Comparison of ENCODE assay signal across 8 cellular contexts in the genomic region with DNA sequence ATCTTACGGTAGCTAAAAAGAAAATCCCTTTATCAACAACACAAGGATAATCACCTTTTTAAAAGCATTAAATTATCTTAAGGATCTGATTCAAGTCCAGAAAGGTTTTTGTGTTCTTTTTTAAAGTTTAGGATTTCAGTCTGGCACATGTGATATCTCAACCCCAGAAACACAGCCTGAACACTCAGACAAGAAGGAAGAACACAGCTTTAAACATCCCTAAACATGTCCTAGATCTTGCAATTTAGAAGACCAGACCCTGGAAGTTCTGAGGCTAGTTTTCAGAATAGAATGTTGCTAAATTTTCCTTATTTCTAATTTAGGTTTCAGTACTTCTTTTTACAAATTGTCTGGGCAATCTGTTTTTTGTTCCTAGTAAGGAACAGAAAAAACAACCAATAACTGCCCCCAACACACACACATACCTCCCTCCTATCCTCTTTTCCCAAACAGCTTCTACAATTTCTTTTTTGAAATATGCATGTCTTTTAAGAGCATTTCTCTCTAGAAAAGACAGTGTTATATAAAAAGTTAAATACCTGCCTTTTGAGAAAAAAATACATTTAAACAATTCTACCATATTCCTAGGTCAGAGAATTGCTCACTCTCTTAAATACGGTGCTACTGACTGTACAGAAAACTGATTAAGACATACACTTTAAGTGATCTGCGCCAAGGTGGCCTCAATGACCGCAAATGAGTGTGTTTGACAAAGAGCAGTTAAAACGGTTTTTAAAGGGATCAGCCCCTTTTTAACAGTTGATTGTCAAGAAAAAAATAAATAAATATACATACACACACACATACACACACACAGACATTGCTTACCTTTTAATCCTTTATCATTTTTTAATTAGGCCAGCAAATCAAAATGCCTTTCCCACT. TPM values are rescaled to one million over a fixed set of nuclear protein-coding genes. Genes with fewer than 3 reads are reported as not detected.
DNase-seq lines count a peak whose midpoint lies in the region; ATAC-seq, FAIRE-seq and TF ChIP-seq lines count a peak whose summit lies in the region.

No MANE protein-coding gene starts in this region.

- 69% methylated on average over 5 of the region's 5 CpGs for WGBS in GM12878 (ENCODE audit: insufficient coverage, insufficient replicate concordance, low lambda C conversion rate, missing lambda C conversion rate)
- WGBS in liver, result 19% methylated on average over 5 of the region's 5 CpGs

- H3K27me3 ChIP-seq in HUES6 (ENCODE audit: control insufficient read depth, insufficient read depth, low read length) (no peaks in the 10 kb centered on the region), GM12878 (replicated peaks in 1 of 2; ENCODE audit: control insufficient read depth in 2 of 2, insufficient read depth in 2 of 2, low read length in 1 of 2) (0 out of 4 replicates have a peak, but pooled peaks cover 0 to 4% of the 10 kb centered on the region in 2 experiments), liver (ENCODE audit: control insufficient read depth in 4 of 4, insufficient read depth in 4 of 4, low read length in 3 of 4) (no peaks in the 10 kb centered on the region)
- H3K27me3 ChIP-seq in effector memory CD4-positive, alpha-beta T cell (replicated peaks; ENCODE audit: control insufficient read depth, insufficient read depth, low read length, poor library complexity, severe bottlenecking), result peaks cover 26% of the 10 kb centered on the region

- POLR2A ChIA-PET in GM12878 (lab: Charles Lee), result interaction anchor here (0.5 kb wide), 1 partner anchor 75 kb away, joined by 4 read pairs; no protein-coding TSS in a partner anchor

- H3K9ac ChIP-seq in HUES6 (ENCODE audit: low read length), result peak overlapping the region; percentile 93
- peak overlapping the region; percentile 76 for H3K9ac ChIP-seq in GM12878 (ENCODE audit: control insufficient read depth, insufficient read depth, low read length)
- peak overlapping the region; percentile 89 to 97 for H3K9ac ChIP-seq in liver (ENCODE audit: low read depth in 1 of 2, low read length in 2 of 2)

- in situ Hi-C loops in GM12878 (cut with MboI), result loop anchor here (5.0 kb wide), 1 partner anchor 167 kb away; no protein-coding TSS in a partner anchor

- H3K9me3 ChIP-seq in HUES6 (ENCODE audit: control insufficient read depth, insufficient read depth, low read depth, low read length) (peaks cover 10% of the 10 kb centered on the region), GM12878 (replicated peaks; ENCODE audit: control insufficient read depth, insufficient read depth, low read length) (no peaks in the 10 kb centered on the region), liver (ENCODE audit: control insufficient read depth in 4 of 4, low read length in 3 of 4) (no peaks in the 10 kb centered on the region)
- H3K9me3 ChIP-seq in effector memory CD4-positive, alpha-beta T cell (ENCODE audit: control insufficient read depth, low read length), result no peaks in the 10 kb centered on the region

- H3K79me2 ChIP-seq in GM12878 (ENCODE audit: control insufficient read depth, insufficient read depth, low read length), result peaks cover 59% of the 10 kb centered on the region

- H3K4me3 ChIP-seq in HUES6 (ENCODE audit: low read depth, low read length) (peak overlapping the region; percentile 79), GM12878 (peak overlapping the region; percentile 71), liver (ENCODE audit: low read depth in 1 of 3, low read length in 3 of 3) (peak overlapping the region; percentile 67 to 88 (median 79))
- no peak overlapping the region for H3K4me3 ChIP-seq in effector memory CD4-positive, alpha-beta T cell (ENCODE audit: insufficient read depth, low read depth, low read length, poor library complexity, severe bottlenecking)

- intact Hi-C loops in GM12878 (cut with micrococcal nuclease; ENCODE audit: unreplicated experiment), result loop anchor here (2.0 to 10.0 kb wide), 5 partner anchors 163 to 1071 kb away; no protein-coding TSS in a partner anchor
- intact Hi-C loops in activated naive CD4-positive, alpha-beta T cell treated with anti-CD3 and anti-CD28 coated beads for 36 hours (cut with micrococcal nuclease), result loop anchor here (5.0 kb wide), 1 partner anchor 93 kb away; no protein-coding TSS in a partner anchor

- RAD21 ChIA-PET in GM12878 (lab: Charles Lee; ENCODE audit: unreplicated experiment), result interaction anchor here (0.9 to 6.3 kb wide), 6 partner anchors 8 to 191 kb away, joined by 3 to 49 read pairs (median 7); no protein-coding TSS in a partner anchor

- ATAC-seq in GM12878 (no peak), HG03442 (IDR thresholded peaks at IDR 0.05; ENCODE audit: unreplicated experiment) (no peak)

- no peak overlapping the region for H2AFZ ChIP-seq in GM12878 (ENCODE audit: control insufficient read depth, low read depth, low read length)

- DNase-seq in GM12878 (ENCODE audit: low read depth, low spot score) (no peak), SHP77 (lab: John Stamatoyannopoulos, UW) (no peak)
- no peak for DNase-seq in effector memory CD4-positive, alpha-beta T cell
- no peak for DNase-seq in activated naive CD4-positive, alpha-beta T cell treated with anti-CD3 and anti-CD28 coated beads for 36 hours

- TF ChIP-seq EP300 in GM12878 (IDR thresholded peaks at IDR 0.05; ENCODE audit: borderline replicate concordance in 1 of 2, control insufficient read depth in 1 of 2, low read depth in 2 of 2, low read length in 2 of 2), result no peak

- FAIRE-seq in GM12878 (lab: Jason Lieb, UNC), result no peak

- H3K36me3 ChIP-seq in HUES6 (ENCODE audit: control insufficient read depth, insufficient read depth, low read length), result peaks cover 21% of the 10 kb centered on the region; the same call in 1 of the 2 replicates
- H3K36me3 ChIP-seq in GM12878 (ENCODE audit: control insufficient read depth in 2 of 2, insufficient read depth in 2 of 2, low read length in 1 of 2), result no peaks in the 10 kb centered on the region
- no peaks in the 10 kb centered on the region for H3K36me3 ChIP-seq in liver (ENCODE audit: control insufficient read depth in 4 of 4, insufficient read depth in 3 of 4, low read depth in 1 of 4, low read length in 3 of 4)
- no peaks in the 10 kb centered on the region for H3K36me3 ChIP-seq in effector memory CD4-positive, alpha-beta T cell (ENCODE audit: control insufficient read depth, insufficient read depth, low read length)

- H3K27ac ChIP-seq in 22Rv1, result peak overlapping the region; percentile 97
- peak overlapping the region; percentile 79; the same call in 1 of the 2 replicates for H3K27ac ChIP-seq in HUES6 (ENCODE audit: low read depth, low read length)
- H3K27ac ChIP-seq in GM12878 (ENCODE audit: control insufficient read depth, insufficient read depth), result peak overlapping the region; percentile 67
- peak overlapping the region; percentile 94 to 96 for H3K27ac ChIP-seq in liver (ENCODE audit: low read depth in 1 of 2, low read length in 2 of 2)
- no peak overlapping the region for H3K27ac ChIP-seq in effector memory CD4-positive, alpha-beta T cell (ENCODE audit: insufficient read depth, low read length, poor library complexity, severe bottlenecking)

- CTCF ChIA-PET in GM12878 (lab: Yijun Ruan, JAX), result interaction anchor here (1.0 kb wide), 1 partner anchor 175 kb away, joined by 3 read pairs; no protein-coding TSS in a partner anchor
- CTCF ChIA-PET in activated naive CD4-positive, alpha-beta T cell treated with anti-CD3 and anti-CD28 coated beads for 36 hours (lab: Charles Lee), result no interaction called here

- TF ChIP-seq CTCF in 22Rv1 (IDR thresholded peaks at IDR 0.05) (no peak), GM12878 (IDR thresholded peaks at IDR 0.05 in 2 of 3, conservative IDR thresholded peaks at IDR 0.05 in 1 of 3; ENCODE audit: control insufficient read depth in 2 of 3, extremely low read depth in 1 of 3, insufficient read depth in 1 of 3, low read depth in 3 of 3, low read length in 3 of 3) (no peak), liver (IDR thresholded peaks at IDR 0.05; ENCODE audit: low read depth, low read length, missing input control) (no peak)

- TF ChIP-seq POLR2A in GM12878 (IDR thresholded peaks at IDR 0.05; ENCODE audit: low read depth, low read length), result no peak

- no peak overlapping the region for H3K4me3 Mint-ChIP-seq in activated naive CD4-positive, alpha-beta T cell treated with anti-CD3 and anti-CD28 coated beads for 36 hours

- H3K4me1 Mint-ChIP-seq in activated naive CD4-positive, alpha-beta T cell treated with anti-CD3 and anti-CD28 coated beads for 36 hours (ENCODE audit: low read depth), result peaks cover 25% of the 10 kb centered on the region

- peaks cover 36% of the 10 kb centered on the region for H3K27me3 Mint-ChIP-seq in activated naive CD4-positive, alpha-beta T cell treated with anti-CD3 and anti-CD28 coated beads for 36 hours (ENCODE audit: low read depth)

- TF ChIP-seq RAD21 in GM12878 (IDR thresholded peaks at IDR 0.05; ENCODE audit: insufficient read depth, low read depth, low read length) (no peak), liver (IDR thresholded peaks at IDR 0.05) (no peak)

- peak overlapping the region; percentile 87 for H3K4me2 ChIP-seq in GM12878 (ENCODE audit: control insufficient read depth, insufficient read depth)

- SMC1A ChIA-PET in GM12878 (lab: Charles Lee; ENCODE audit: uncharacterized antibody, unreplicated experiment), result interaction anchor here (0.8 to 4.3 kb wide), 8 partner anchors 13 to 260 kb away, joined by 3 to 27 read pairs (median 4); no protein-coding TSS in a partner anchor

- BruUV-seq in GM12878 (replicated peaks; lab: Mats Ljungman, UMichigan), result no TSS peak

- no peaks in the 10 kb centered on the region for H4K20me1 ChIP-seq in GM12878 (ENCODE audit: control insufficient read depth, insufficient read depth)

- H3K36me3 Mint-ChIP-seq in activated naive CD4-positive, alpha-beta T cell treated with anti-CD3 and anti-CD28 coated beads for 36 hours (ENCODE audit: low read depth), result no peaks in the 10 kb centered on the region

- H3K27ac Mint-ChIP-seq in activated naive CD4-positive, alpha-beta T cell treated with anti-CD3 and anti-CD28 coated beads for 36 hours, result no peak overlapping the region

- H3K4me1 ChIP-seq in HUES6 (ENCODE audit: control insufficient read depth, insufficient read depth, low read length), result peaks cover 33% of the 10 kb centered on the region
- peaks cover 6% of the 10 kb centered on the region; the same call in 1 of the 2 replicates for H3K4me1 ChIP-seq in GM12878 (ENCODE audit: control insufficient read depth, insufficient read depth, low read length)
- peaks cover 0 to 52% (median 28%) of the 10 kb centered on the region in 4 donors for H3K4me1 ChIP-seq in liver (ENCODE audit: control insufficient read depth in 4 of 4, insufficient read depth in 4 of 4, low read length in 3 of 4)
- H3K4me1 ChIP-seq in effector memory CD4-positive, alpha-beta T cell (ENCODE audit: control insufficient read depth, insufficient read depth, low read length, poor library complexity, severe bottlenecking), result peaks cover 5% of the 10 kb centered on the region

- peaks cover 2% of the 10 kb centered on the region for H3K9me3 Mint-ChIP-seq in activated naive CD4-positive, alpha-beta T cell treated with anti-CD3 and anti-CD28 coated beads for 36 hours

RNA-seq across cellular contexts. Expression of gene ZNF608, which starts 0.8 kb away (rescaled TPM):
- 55.7 and 55.8 TPM in 2 replicates for total RNA-seq in GM12878 (2013; cell fraction: nucleolus; rRNA removed)
- 0.73 and 0.76 TPM in 2 replicates for total RNA-seq in GM12878 (2014; rRNA removed)
- total RNA-seq in GM12878 (2014; rRNA removed; fragmentation: Illumina TruSeq; extraction: Trizol), result 0.63 and 1.1 TPM in 2 replicates
- 0.77 and 0.87 TPM in 2 replicates for total RNA-seq in GM12878 (2021)
- polyA plus RNA-seq in GM12878 (2011; ENCODE audit: low read depth), result 8.3 TPM
- polyA plus RNA-seq in GM12878 (2011; rRNA removed), result 6.7 and 7.2 TPM in 2 replicates
- polyA plus RNA-seq in GM12878 (2011; cell fraction: cytosol; rRNA removed), result 4.0 and 4.2 TPM in 2 replicates
- polyA plus RNA-seq in GM12878 (2011; cell fraction: nucleus; rRNA removed), result 7.8 and 8.9 TPM in 2 replicates
- polyA plus RNA-seq in GM12878 (2012), result 12.2 and 14.9 TPM in 2 replicates
- 0.62 and 0.84 TPM in 2 replicates for polyA plus RNA-seq in GM12878 (2014; fragmentation: Illumina TruSeq; extraction: Trizol)
- polyA plus RNA-seq in GM12878 (2014; fragmentation: Nextera tagmentation; extraction: Ambion mirVana), result under 1 TPM; 0.19 to 0.31 TPM
- polyA plus RNA-seq in GM12878 (2014; rRNA removed), result 0.60 and 0.65 TPM in 2 replicates
- polyA plus RNA-seq in GM12878 (2016; fragmentation: Nextera tagmentation; extraction: Ambion mirVana), result under 1 TPM; 0.23 to 0.37 TPM
- polyA minus RNA-seq in GM12878 (2011; rRNA and poly(A)+ RNA removed), result 7.8 and 10.2 TPM in 2 replicates
- 4.9 and 5.3 TPM in 2 replicates for polyA minus RNA-seq in GM12878 (2011; cell fraction: cytosol; rRNA and poly(A)+ RNA removed)
- 7.6 and 11.6 TPM in 2 replicates for polyA minus RNA-seq in GM12878 (2011; cell fraction: nucleus; rRNA and poly(A)+ RNA removed)
- total RNA-seq in liver, result 1 to 10 TPM; 3.9 to 7.6 TPM
- polyA plus RNA-seq in liver, result 1 to 10 TPM; 1.4 to 2.5 TPM
- not detected for total RNA-seq in activated naive CD4-positive, alpha-beta T cell treated with anti-CD3 and anti-CD28 coated beads for 36 hours
